Comparison of ENCODE assay signal across 8 cellular contexts in the genomic region with DNA sequence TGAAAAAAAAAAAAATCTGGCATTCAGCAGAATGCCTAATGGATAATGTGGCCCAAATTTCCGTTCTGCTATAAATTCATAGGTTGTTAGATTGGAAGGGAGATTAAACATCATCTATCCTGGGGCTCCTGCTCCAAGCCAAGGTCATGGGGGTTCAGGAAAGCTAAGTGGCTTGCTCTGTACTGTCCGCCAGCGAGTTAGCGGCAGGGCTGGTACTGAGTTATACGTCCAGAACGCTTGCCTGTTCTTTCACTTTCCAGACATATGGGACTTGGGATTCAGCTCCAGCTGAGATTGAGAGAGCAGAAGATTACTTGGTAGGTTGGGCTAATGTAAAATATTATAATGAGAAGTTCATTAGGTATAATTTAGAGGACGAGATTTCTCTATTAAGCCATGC. TPM values are rescaled to one million over a fixed set of nuclear protein-coding genes. Genes with fewer than 3 reads are reported as not detected.
DNase-seq lines count a peak whose midpoint lies in the region; ATAC-seq and TF ChIP-seq lines count a peak whose summit lies in the region.

No MANE protein-coding gene starts in this region.

- no peaks in the 10 kb centered on the region for H3K9me3 Mint-ChIP-seq in activated naive CD8-positive, alpha-beta T cell treated with anti-CD3 and anti-CD28 coated beads, Interleukin-2, amount 50 U/mL, for 24 hours

- WGBS in sigmoid colon, 2 donors = 1 to 4% methylated on average over 7 of the region's 7 CpGs

- no peaks in the 10 kb centered on the region for H4K20me1 ChIP-seq in MM.1S (ENCODE audit: insufficient read depth, low read length)

- H3F3A ChIP-seq in MM.1S (ENCODE audit: insufficient read depth, low read length) = peaks cover 8% of the 10 kb centered on the region

- no peak for TF ChIP-seq EP300 in sigmoid colon (IDR thresholded peaks at IDR 0.05)

- H3K4me1 ChIP-seq in MM.1S (ENCODE audit: low read length) = peaks cover 13% of the 10 kb centered on the region
- peaks cover 0 to 34% (median 26%) of the 10 kb centered on the region in 4 donors for H3K4me1 ChIP-seq in sigmoid colon

- H3K9ac ChIP-seq in MM.1S (ENCODE audit: low read length) = peak overlapping the region; percentile 92

- peak overlapping the region; percentile 97 for H3K4me3 ChIP-seq in MM.1S (ENCODE audit: low read length)
- H3K4me3 ChIP-seq in sigmoid colon = peak overlapping the region; percentile 80 to 91 (median 84)

- no peak for ATAC-seq in activated naive CD8-positive, alpha-beta T cell treated with anti-CD3 and anti-CD28 coated beads, Interleukin-2, amount 50 U/mL, for 24 hours
- ATAC-seq in GM18907 (IDR thresholded peaks at IDR 0.05; ENCODE audit: unreplicated experiment) (no peak), GM19395 (IDR thresholded peaks at IDR 0.05; ENCODE audit: unreplicated experiment) (no peak)

- no peak for TF ChIP-seq CTCF in MM.1S (IDR thresholded peaks at IDR 0.05; ENCODE audit: low read length)
- TF ChIP-seq CTCF in sigmoid colon (IDR thresholded peaks at IDR 0.05) = no peak

- H3K36me3 Mint-ChIP-seq in activated naive CD8-positive, alpha-beta T cell treated with anti-CD3 and anti-CD28 coated beads, Interleukin-2, amount 50 U/mL, for 24 hours (ENCODE audit: low read depth) = peaks cover 32% of the 10 kb centered on the region

- H3K27me3 ChIP-seq in MM.1S (replicated peaks; ENCODE audit: insufficient read depth, low read length) (no peaks in the 10 kb centered on the region), sigmoid colon (no peaks in the 10 kb centered on the region)

- intact Hi-C loops in sigmoid colon (cut with DNase I) = loop anchor here (5.0 kb wide), 4 partner anchors 45 to 295 kb away; a partner anchor contains a TSS

- peaks cover 67% of the 10 kb centered on the region for H3K79me2 ChIP-seq in MM.1S (ENCODE audit: low read length)

- peak; percentile 3 for DNase-seq in NCI-H1694 treated with DMSO at 0.1 percent for 48 hours (lab: John Stamatoyannopoulos, UW)
- DNase-seq in NCI-H1694 (lab: John Stamatoyannopoulos, UW) = no peak
- DNase-seq in MM.1S = peak; percentile 29
- no peak for DNase-seq in activated naive CD8-positive, alpha-beta T cell treated with anti-CD3 and anti-CD28 coated beads, Interleukin-2, amount 50 U/mL, for 24 hours
- DNase-seq in hepatic stellate cell (ENCODE audit: low spot score) = peak; percentile 47
- peak; percentile 65 for DNase-seq in sigmoid colon

- H3K4me2 ChIP-seq in MM.1S (ENCODE audit: low read depth, low read length) = peak overlapping the region; percentile 70

- H3K27ac Mint-ChIP-seq in activated naive CD8-positive, alpha-beta T cell treated with anti-CD3 and anti-CD28 coated beads, Interleukin-2, amount 50 U/mL, for 24 hours = peak overlapping the region; percentile 97

- no peak for TF ChIP-seq POLR2A in sigmoid colon (IDR thresholded peaks at IDR 0.05)

- H3K36me3 ChIP-seq in MM.1S (replicated peaks; ENCODE audit: insufficient read depth, low read length) (no peaks in the 10 kb centered on the region), sigmoid colon (peaks cover 0 to 29% (median 0%) of the 10 kb centered on the region in 4 donors)

- no peaks in the 10 kb centered on the region for H3K9me3 ChIP-seq in MM.1S (replicated peaks; ENCODE audit: insufficient read depth, low read length)
- H3K9me3 ChIP-seq in sigmoid colon = no peaks in the 10 kb centered on the region

- H3K9me2 ChIP-seq in MM.1S (replicated peaks; ENCODE audit: insufficient read depth, low read length) = no peaks in the 10 kb centered on the region

- H3K4me3 Mint-ChIP-seq in activated naive CD8-positive, alpha-beta T cell treated with anti-CD3 and anti-CD28 coated beads, Interleukin-2, amount 50 U/mL, for 24 hours = peak overlapping the region; percentile 98

- peak overlapping the region; percentile 89 for H2AFZ ChIP-seq in MM.1S (ENCODE audit: low read length)

- peaks cover 55% of the 10 kb centered on the region for H3K4me1 Mint-ChIP-seq in activated naive CD8-positive, alpha-beta T cell treated with anti-CD3 and anti-CD28 coated beads, Interleukin-2, amount 50 U/mL, for 24 hours

- H3K27ac ChIP-seq in MM.1S (ENCODE audit: low read length) (peak overlapping the region; percentile 86; the same call in 1 of the 2 replicates), sigmoid colon (peak overlapping the region; percentile 89 to 95 (median 94))

- no peaks in the 10 kb centered on the region for H3K27me3 Mint-ChIP-seq in activated naive CD8-positive, alpha-beta T cell treated with anti-CD3 and anti-CD28 coated beads, Interleukin-2, amount 50 U/mL, for 24 hours

RNA-seq across cellular contexts. Expression of a gene that starts 0.9 kb away (rescaled TPM):
- 100 to 1,000 TPM in 1 of 4 donors, 10 to 100 TPM in 3; 75.0 to 119 (median 89.1) TPM for total RNA-seq in sigmoid colon
- 10 to 100 TPM; 29.5 to 73.3 (median 52.7) TPM for polyA plus RNA-seq in sigmoid colon

RNA-seq across cellular contexts. Expression of a gene that starts 18.6 kb away (rescaled TPM):
- not detected for total RNA-seq in sigmoid colon
- not detected for polyA plus RNA-seq in sigmoid colon

RNA-seq across cellular contexts. Expression of a gene that starts 26.7 kb away (rescaled TPM):
- not detected for total RNA-seq in sigmoid colon
- polyA plus RNA-seq in sigmoid colon = not detected

RNA-seq across cellular contexts. Expression of a gene that starts 44.1 kb away (rescaled TPM):
- total RNA-seq in sigmoid colon = 1 to 10 TPM in 2 of 4 donors, under 1 TPM in 2; under 0.01 to 1.1 (median 0.71) TPM
- polyA plus RNA-seq in sigmoid colon = under 1 TPM in 1 of 3 donors, not detected in 2; 0.19 TPM

Comparison
In these comparisons a context has a peak if more than half of its experiments do, and no peak if none do; other contexts are left out.
1. DNase-seq: peak in NCI-H1694 treated with DMSO at 0.1 percent for 48 hours (single experiment), MM.1S (single experiment), hepatic stellate cell (single experiment) and sigmoid colon (single experiment); none in NCI-H1694 (single experiment) and activated naive CD8-positive, alpha-beta T cell treated with anti-CD3 and anti-CD28 coated beads, Interleukin-2, amount 50 U/mL, for 24 hours (single experiment).